In the genomic region with DNA sequence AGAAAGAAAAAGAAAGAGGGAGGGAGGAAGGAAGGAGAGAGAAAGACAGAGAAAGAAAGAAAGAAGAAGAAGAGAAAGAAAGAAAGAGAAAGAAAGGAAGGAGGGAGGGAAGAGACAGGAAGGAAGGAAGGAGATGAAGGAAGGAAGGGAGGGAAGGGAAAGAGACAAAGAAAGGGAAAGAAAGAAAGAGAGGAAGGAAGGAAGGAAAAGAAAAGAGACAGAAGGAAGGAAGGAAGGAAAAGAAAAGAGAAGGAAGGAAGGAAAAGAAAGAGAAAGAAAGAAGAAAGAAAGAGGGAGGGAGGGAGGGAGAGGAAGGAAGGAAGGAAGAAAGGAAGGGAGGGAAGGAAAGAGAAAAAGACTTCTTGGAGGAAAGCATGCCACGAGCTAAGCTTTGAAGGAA, we compare ENCODE assay signal across 10 cellular contexts. TPM values are rescaled to one million over a fixed set of nuclear protein-coding genes. Genes with fewer than 3 reads are reported as not detected.
"Had no signal": no experiment of that assay in that cellular context is flagged by ENCODE, and none has a peak within 500 bp of the region (broad histone marks: within the 10 kb centered on the region; RNA-seq: fewer than 3 reads in every experiment).

No MANE protein-coding gene starts in this region.

- H3K4me2 ChIP-seq: GM23338 had no signal

- DNase-seq: H9, HCEC 1CT, HFFc6, KG1 had no signal

- H3K27ac ChIP-seq: HL-60 had no signal

- FAIRE-seq: H1, H54 had no signal

- ATAC-seq: GM23338 had no signal

- H3K4me3 ChIP-seq: GM23338 had no signal

- H2AFZ ChIP-seq: GM23338 had no signal

RNA-seq across cellular contexts. Expression of gene POU2AF2, which starts 19.1 kb away (rescaled TPM):
- total RNA-seq: GM23338, H1, H9, HFFc6, HT1080 had no signal
- polyA plus RNA-seq: GM23338, H1, IgD-negative memory B cell had no signal

RNA-seq across cellular contexts. Expression of gene POU2AF3, which starts 33.7 kb away (rescaled TPM):
- total RNA-seq: HFFc6, HT1080 had no signal
